In genomic region chr2:236211281-236211680, GRCh38 we compare ENCODE assay signal across 23 cellular contexts. TPM values are rescaled to one million over a fixed set of nuclear protein-coding genes. Genes with fewer than 3 reads are reported as not detected.
DNase-seq lines count a peak whose midpoint lies in the region; ATAC-seq and TF ChIP-seq lines count a peak whose summit lies in the region.
"Had no signal": no experiment of that assay in that cellular context is flagged by ENCODE, and none has a peak within 500 bp of the region (broad histone marks: within the 10 kb centered on the region; RNA-seq: fewer than 3 reads in every experiment).

No MANE protein-coding gene starts in this region.

- no peak overlapping the region for H3K27ac ChIP-seq in esophagus muscularis mucosa (replicated peaks in 1 of 4)
- H3K27ac ChIP-seq: 22Rv1, SK-N-MC had no signal

- no peaks in the 10 kb centered on the region for H3K36me3 ChIP-seq in esophagus muscularis mucosa
- H3K36me3 ChIP-seq: BE2C had no signal

- peaks cover 0 to 4% (median 0%) of the 10 kb centered on the region in 4 donors for H3K4me1 ChIP-seq in esophagus muscularis mucosa
- H3K4me1 ChIP-seq: BE2C had no signal

- H3K27me3 ChIP-seq in esophagus muscularis mucosa = peaks cover 0 to 76% (median under 1%) of the 10 kb centered on the region in 4 donors

- H3K9me3 ChIP-seq in esophagus muscularis mucosa = peaks cover 0 to 6% (median 6%) of the 10 kb centered on the region in 4 donors
- H3K9me3 ChIP-seq: BE2C had no signal

- H3K9me3 Mint-ChIP-seq in osteocyte (ENCODE audit: unreplicated experiment) = no peaks in the 10 kb centered on the region

- no peak for TF ChIP-seq EP300 in esophagus muscularis mucosa (IDR thresholded peaks at IDR 0.05)

- no peak for ATAC-seq in GM19395 (IDR thresholded peaks at IDR 0.05; ENCODE audit: unreplicated experiment)
- ATAC-seq: HepG2, Panc1 had no signal

- H3K4me3 Mint-ChIP-seq in osteocyte (ENCODE audit: unreplicated experiment) = no peak overlapping the region
- H3K4me3 Mint-ChIP-seq: CD4-positive, CD25-positive, alpha-beta regulatory T cell had no signal

- TF ChIP-seq CTCF in esophagus muscularis mucosa (IDR thresholded peaks at IDR 0.05) = no peak
- no peak for TF ChIP-seq CTCF in osteocyte (IDR thresholded peaks at IDR 0.05)

- H3K36me3 Mint-ChIP-seq in osteocyte (ENCODE audit: unreplicated experiment) = peaks cover 11% of the 10 kb centered on the region
- H3K36me3 Mint-ChIP-seq: CD4-positive, CD25-positive, alpha-beta regulatory T cell had no signal

- no peaks in the 10 kb centered on the region for H3K4me1 Mint-ChIP-seq in osteocyte (ENCODE audit: unreplicated experiment)
- H3K4me1 Mint-ChIP-seq: CD4-positive, CD25-positive, alpha-beta regulatory T cell had no signal

- H3K27me3 Mint-ChIP-seq in osteocyte (ENCODE audit: unreplicated experiment) = no peaks in the 10 kb centered on the region

- intact Hi-C loops in esophagus muscularis mucosa (cut with DNase I) = no loop called here

- no peak for TF ChIP-seq POLR2A in esophagus muscularis mucosa (IDR thresholded peaks at IDR 0.05; ENCODE audit: low read depth)

- H3K27ac Mint-ChIP-seq in osteocyte (ENCODE audit: unreplicated experiment) = no peak overlapping the region
- H3K27ac Mint-ChIP-seq: CD4-positive, CD25-positive, alpha-beta regulatory T cell had no signal

- WGBS in esophagus muscularis mucosa = 97% methylated on average over 12 of the region's 24 CpGs

- DNase-seq in NCI-H748 (lab: John Stamatoyannopoulos, UW; ENCODE audit: unreplicated experiment) (peak; percentile 6), NCI-H748 treated with DMSO at 0.1 percent for 48 hours (lab: John Stamatoyannopoulos, UW) (no peak), esophagus muscularis mucosa (ENCODE audit: extremely low spot score) (peak; percentile 89), osteocyte (ENCODE audit: extremely low spot score, unreplicated experiment) (peak; percentile 80), NCI-H510A (lab: John Stamatoyannopoulos, UW) (no peak), NCI-H82 (lab: John Stamatoyannopoulos, UW) (no peak)
- DNase-seq: BE2C; CD4-positive, CD25-positive, alpha-beta regulatory T cell; H7; Karpas-422; NCI-H1092; NCI-H1417 treated with DMSO at 0.1 percent for 48 hours; NCI-H187 treated with DMSO at 0.1 percent for 48 hours; NCI-H2171 treated with DMSO at 0.1 percent for 48 hours; NCI-H524; SHP77 treated with DMSO at 0.1 percent for 48 hours had no signal

- no peak overlapping the region for H3K4me3 ChIP-seq in esophagus muscularis mucosa
- H3K4me3 ChIP-seq: SK-N-MC had no signal

RNA-seq across cellular contexts. Expression of gene GBX2, which starts 43.1 kb away (rescaled TPM):
- not detected for total RNA-seq in esophagus muscularis mucosa
- total RNA-seq in osteocyte = 56.5 and 60.7 TPM in 2 replicates
- total RNA-seq: CD4-positive, CD25-positive, alpha-beta regulatory T cell; HepG2; HT-29; OCI-LY7 had no signal

RNA-seq across cellular contexts. Expression of gene ASB18, which starts 52.9 kb away (rescaled TPM):
- not detected for total RNA-seq in esophagus muscularis mucosa
- not detected in 2 replicates for total RNA-seq in osteocyte
- total RNA-seq: CD4-positive, CD25-positive, alpha-beta regulatory T cell; H7; HepG2; HT-29; OCI-LY7 had no signal

Comparison
In these comparisons a context has a peak if more than half of its experiments do, and no peak if none do; other contexts are left out.
1. DNase-seq: peak in NCI-H748 (single experiment), esophagus muscularis mucosa (single experiment) and osteocyte (single experiment); none in NCI-H748 treated with DMSO at 0.1 percent for 48 hours (single experiment), NCI-H510A (single experiment) and NCI-H82 (single experiment).
2. RNA of gene GBX2, which starts 43.1 kb away (total RNA-seq): 56.5 to 60.7 TPM in osteocyte; not detected in esophagus muscularis mucosa; every median in the first group is over 10 times any median in the second.